Comparison of ENCODE assay signal across 20 cellular contexts in genomic region chr12:130669205-130669557, GRCh38. TPM values are rescaled to one million over a fixed set of nuclear protein-coding genes. Genes with fewer than 3 reads are reported as not detected.
A peak's percentile ranks its signal among the peaks of the same experiment; 100 is the strongest.
DNase-seq lines count a peak whose midpoint lies in the region; ATAC-seq, FAIRE-seq and TF ChIP-seq lines count a peak whose summit lies in the region.
"Had no signal": no experiment of that assay in that cellular context is flagged by ENCODE, and none has a peak within 500 bp of the region (broad histone marks: within the 10 kb centered on the region; RNA-seq: fewer than 3 reads in every experiment).

No MANE protein-coding gene starts in this region.

- in situ Hi-C loops in KBM-7 (cut with MboI; ENCODE audit: low pct_unique_long_range_greater_than_20kb, low sequenced_read_pairs) = no loop called here

- peaks cover 32% of the 10 kb centered on the region for H3K9me3 Mint-ChIP-seq in neural progenitor cell

- ATAC-seq in A549 = no peak

- H3K27ac ChIP-seq in A549 = no peak overlapping the region
- H3K27ac ChIP-seq in neural progenitor cell = no peak overlapping the region
- H3K27ac ChIP-seq in prostate gland = no peak overlapping the region
- H3K27ac ChIP-seq in uterus = no peak overlapping the region
- H3K27ac ChIP-seq: GM23248 had no signal

- H3K4me3 ChIP-seq in A549 = no peak overlapping the region
- no peak overlapping the region for H3K4me3 ChIP-seq in neural progenitor cell
- H3K4me3 ChIP-seq in prostate gland = no peak overlapping the region
- H3K4me3 ChIP-seq in uterus = no peak overlapping the region
- H3K4me3 ChIP-seq: GM23248, HAP-1 had no signal

- H3K36me3 ChIP-seq in neural progenitor cell (no peaks in the 10 kb centered on the region), prostate gland (no peaks in the 10 kb centered on the region), uterus (no peaks in the 10 kb centered on the region)
- H3K36me3 ChIP-seq: HAP-1 had no signal

- no peak for TF ChIP-seq POLR2A in A549 (IDR thresholded peaks at IDR 0.05; ENCODE audit: low read length)
- TF ChIP-seq POLR2A in prostate gland (IDR thresholded peaks at IDR 0.05) = no peak
- TF ChIP-seq POLR2A in uterus (IDR thresholded peaks at IDR 0.05) = no peak

- H3K27me3 ChIP-seq in neural progenitor cell = no peaks in the 10 kb centered on the region
- no peaks in the 10 kb centered on the region for H3K27me3 ChIP-seq in prostate gland (replicated peaks; ENCODE audit: insufficient read depth)
- H3K27me3 ChIP-seq in uterus = no peaks in the 10 kb centered on the region
- H3K27me3 ChIP-seq: BE2C had no signal

- FAIRE-seq in A549 (lab: Jason Lieb, UNC) = no peak
- FAIRE-seq: D721Med, G401.6, GM12891 had no signal

- WGBS in A549 (ENCODE audit: missing lambda C conversion rate) = 4% methylated on average over 10 of the region's 10 CpGs
- WGBS in prostate gland = 76% methylated on average over 10 of the region's 10 CpGs

- no peaks in the 10 kb centered on the region for H3K79me2 ChIP-seq in neural progenitor cell (ENCODE audit: low read depth)

- intact Hi-C loops in prostate gland (cut with DNase I) = no loop called here
- intact Hi-C loops in uterus (cut with DNase I; ENCODE audit: low total_unique reads) = no loop called here

- TF ChIP-seq CTCF in A549 (IDR thresholded peaks at IDR 0.05) = no peak
- no peak for TF ChIP-seq CTCF in neural progenitor cell (IDR thresholded peaks at IDR 0.05)
- TF ChIP-seq CTCF in prostate gland (IDR thresholded peaks at IDR 0.05) = no peak
- TF ChIP-seq CTCF in uterus (IDR thresholded peaks at IDR 0.05) = no peak

- no peak overlapping the region for H2AFZ ChIP-seq in neural progenitor cell (replicated peaks)
- H2AFZ ChIP-seq: GM23248 had no signal

- H3K36me3 Mint-ChIP-seq in neural progenitor cell = peaks cover 5% of the 10 kb centered on the region
- H3K36me3 Mint-ChIP-seq: CD4-positive, CD25-positive, alpha-beta regulatory T cell; CD8-positive, alpha-beta memory T cell had no signal

- H3K27ac Mint-ChIP-seq in neural progenitor cell = peak overlapping the region; percentile 22
- H3K27ac Mint-ChIP-seq: CD4-positive, CD25-positive, alpha-beta regulatory T cell had no signal

- TF ChIP-seq EP300 in A549 (IDR thresholded peaks at IDR 0.05) = no peak

- no peaks in the 10 kb centered on the region for H3F3A ChIP-seq in neural progenitor cell (ENCODE audit: low read depth)

- peaks cover 7% of the 10 kb centered on the region for H3K27me3 Mint-ChIP-seq in neural progenitor cell (ENCODE audit: insufficient read depth, low read depth)

- no peak for DNase-seq in A549 (ENCODE audit: low read depth in 1 of 2, low spot score in 1 of 2)
- DNase-seq in KBM-7 = peak; percentile 9
- peak; percentile 16 for DNase-seq in NCI-H82 treated with DMSO at 0.1 percent for 48 hours (lab: John Stamatoyannopoulos, UW; ENCODE audit: unreplicated experiment)
- DNase-seq in neural progenitor cell (ENCODE audit: low spot score) = no peak
- DNase-seq in prostate gland (ENCODE audit: low spot score) = no peak
- DNase-seq in A172 (ENCODE audit: low spot score) = no peak
- DNase-seq in uterus = no peak
- DNase-seq in central memory CD4-positive, alpha-beta T cell = no peak
- DNase-seq: 8988T; ACHN; BE2C; C1 segment of cervical spinal cord; Caco-2; CD4-positive, CD25-positive, alpha-beta regulatory T cell; CD8-positive, alpha-beta memory T cell; GM23248 had no signal

- CTCF ChIA-PET in A549 (lab: Yijun Ruan, JAX) = interaction anchor here (1.5 kb wide), 1 partner anchor 50 kb away, joined by 3 read pairs; no protein-coding TSS in a partner anchor

- TF ChIP-seq RAD21 in A549 (conservative IDR thresholded peaks at IDR 0.05 in 1 of 2, IDR thresholded peaks at IDR 0.05 in 1 of 2) = no peak

- H3K4me1 ChIP-seq in A549 = no peaks in the 10 kb centered on the region
- no peaks in the 10 kb centered on the region for H3K4me1 ChIP-seq in neural progenitor cell
- H3K4me1 ChIP-seq in prostate gland (replicated peaks) = no peaks in the 10 kb centered on the region
- no peaks in the 10 kb centered on the region for H3K4me1 ChIP-seq in uterus
- H3K4me1 ChIP-seq: Caco-2, HAP-1 had no signal

- H3K4me3 Mint-ChIP-seq in neural progenitor cell = no peak overlapping the region
- H3K4me3 Mint-ChIP-seq: CD4-positive, CD25-positive, alpha-beta regulatory T cell; CD8-positive, alpha-beta memory T cell had no signal

- H4K20me1 ChIP-seq in neural progenitor cell (ENCODE audit: low read depth) = no peaks in the 10 kb centered on the region

- H3K4me2 ChIP-seq in A549 (no peak overlapping the region), neural progenitor cell (no peak overlapping the region)

- POLR2A ChIA-PET in A549 (lab: Yijun Ruan, JAX) = no interaction called here

- peaks cover 8% of the 10 kb centered on the region; the same call in 1 of the 3 replicates for H3K9me3 ChIP-seq in A549
- H3K9me3 ChIP-seq in neural progenitor cell (ENCODE audit: low read depth) = no peaks in the 10 kb centered on the region
- H3K9me3 ChIP-seq in prostate gland = no peaks in the 10 kb centered on the region
- H3K9me3 ChIP-seq in uterus = no peaks in the 10 kb centered on the region
- H3K9me3 ChIP-seq: BE2C, Caco-2, HAP-1 had no signal

- H3K4me1 Mint-ChIP-seq in neural progenitor cell = peaks cover 2% of the 10 kb centered on the region
- H3K4me1 Mint-ChIP-seq: CD4-positive, CD25-positive, alpha-beta regulatory T cell; CD8-positive, alpha-beta memory T cell had no signal

- H3K9ac ChIP-seq in neural progenitor cell = no peak overlapping the region
- H3K9ac ChIP-seq: GM23248 had no signal

TF ChIP-seq in A549, 52 proteins besides CTCF, POLR2A, EP300 and RAD21:
- peak; percentile 68 for TF ChIP-seq CHD2 (IDR thresholded peaks at IDR 0.05; ENCODE audit: low read length, partially characterized antibody)
- no peak for TF ChIP-seq PHF8 (IDR thresholded peaks at IDR 0.05; ENCODE audit: borderline replicate concordance, low read depth)
- TF ChIP-seq, protein P1, sequence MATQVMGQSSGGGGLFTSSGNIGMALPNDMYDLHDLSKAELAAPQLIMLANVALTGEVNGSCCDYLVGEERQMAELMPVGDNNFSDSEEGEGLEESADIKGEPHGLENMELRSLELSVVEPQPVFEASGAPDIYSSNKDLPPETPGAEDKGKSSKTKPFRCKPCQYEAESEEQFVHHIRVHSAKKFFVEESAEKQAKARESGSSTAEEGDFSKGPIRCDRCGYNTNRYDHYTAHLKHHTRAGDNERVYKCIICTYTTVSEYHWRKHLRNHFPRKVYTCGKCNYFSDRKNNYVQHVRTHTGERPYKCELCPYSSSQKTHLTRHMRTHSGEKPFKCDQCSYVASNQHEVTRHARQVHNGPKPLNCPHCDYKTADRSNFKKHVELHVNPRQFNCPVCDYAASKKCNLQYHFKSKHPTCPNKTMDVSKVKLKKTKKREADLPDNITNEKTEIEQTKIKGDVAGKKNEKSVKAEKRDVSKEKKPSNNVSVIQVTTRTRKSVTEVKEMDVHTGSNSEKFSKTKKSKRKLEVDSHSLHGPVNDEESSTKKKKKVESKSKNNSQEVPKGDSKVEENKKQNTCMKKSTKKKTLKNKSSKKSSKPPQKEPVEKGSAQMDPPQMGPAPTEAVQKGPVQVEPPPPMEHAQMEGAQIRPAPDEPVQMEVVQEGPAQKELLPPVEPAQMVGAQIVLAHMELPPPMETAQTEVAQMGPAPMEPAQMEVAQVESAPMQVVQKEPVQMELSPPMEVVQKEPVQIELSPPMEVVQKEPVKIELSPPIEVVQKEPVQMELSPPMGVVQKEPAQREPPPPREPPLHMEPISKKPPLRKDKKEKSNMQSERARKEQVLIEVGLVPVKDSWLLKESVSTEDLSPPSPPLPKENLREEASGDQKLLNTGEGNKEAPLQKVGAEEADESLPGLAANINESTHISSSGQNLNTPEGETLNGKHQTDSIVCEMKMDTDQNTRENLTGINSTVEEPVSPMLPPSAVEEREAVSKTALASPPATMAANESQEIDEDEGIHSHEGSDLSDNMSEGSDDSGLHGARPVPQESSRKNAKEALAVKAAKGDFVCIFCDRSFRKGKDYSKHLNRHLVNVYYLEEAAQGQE (IDR thresholded peaks at IDR 0.05) = peak; percentile 71

RNA-seq across cellular contexts. Expression of gene RIMBP2, which starts 46.9 kb away (rescaled TPM):
- 0.07 TPM in 1 of 2 replicates, not detected in the other for polyA plus RNA-seq in A549 (2011; rRNA removed)
- polyA plus RNA-seq in A549 (2012; cell fraction: cytosol; rRNA removed) = 0.04 TPM in 1 of 2 replicates, not detected in the other
- not detected in 2 replicates for polyA plus RNA-seq in A549 (2012; cell fraction: nucleus; rRNA removed)
- polyA plus RNA-seq in A549 (2017; fragmentation: RNase III; extraction: RNeasy Plus Mini Kit Qiagen cat#74134 plus additional on column Dnase treatment) = not detected in 3 replicates
- polyA minus RNA-seq in A549 (2011; rRNA and poly(A)+ RNA removed) = not detected in 2 replicates
- 0.84 and 0.99 TPM in 2 replicates for total RNA-seq in neural progenitor cell (ENCODE audit: low replicate concordance)
- total RNA-seq in prostate gland = 1 to 10 TPM in 1 of 2 donors, under 1 TPM in 1; 0.96 to 7.0 TPM
- total RNA-seq in A172 (2014; rRNA removed; shearing (Covaris generic)) = not detected in 2 replicates
- total RNA-seq in uterus = 1 to 10 TPM in 3 of 4 donors, under 1 TPM in 1; 0.29 to 8.2 (median 5.6) TPM
- total RNA-seq: Caco-2; CD4-positive, CD25-positive, alpha-beta regulatory T cell; CD8-positive, alpha-beta memory T cell; GM23248 had no signal
- polyA plus RNA-seq: CD4-positive, CD25-positive, alpha-beta regulatory T cell; CD8-positive, alpha-beta memory T cell; GM23248 had no signal

Comparison
In these comparisons a context has a peak if more than half of its experiments do, and no peak if none do; other contexts are left out.
1. DNase-seq: peak in KBM-7 (single experiment) and NCI-H82 treated with DMSO at 0.1 percent for 48 hours (single experiment); none in A549 (0 of 2), neural progenitor cell (single experiment), prostate gland (single experiment), A172 (single experiment), uterus (0 of 2) and central memory CD4-positive, alpha-beta T cell (single experiment).